In genomic region chr16:57726433-57726947, GRCh38 we compare ENCODE assay signal across 37 cellular contexts. TPM values are rescaled to one million over a fixed set of nuclear protein-coding genes. Genes with fewer than 3 reads are reported as not detected.
"Had no signal": no experiment of that assay in that cellular context is flagged by ENCODE, and none has a peak within 500 bp of the region (broad histone marks: within the 10 kb centered on the region; RNA-seq: fewer than 3 reads in every experiment).

No MANE protein-coding gene starts in this region.

- FAIRE-seq: astrocyte, RCC 7860 had no signal

- H3K4me3 ChIP-seq: adrenal gland, body of pancreas, breast epithelium, MG63, PC-9 had no signal

- H3K27ac ChIP-seq: adrenal gland, body of pancreas, breast epithelium, PC-9, WERI-Rb-1 had no signal

- H3K27me3 ChIP-seq: adrenal gland, body of pancreas, breast epithelium, MG63 had no signal

- H3K36me3 ChIP-seq: adrenal gland, breast epithelium, MG63, WERI-Rb-1 had no signal

- ATAC-seq: activated naive CD4-positive, alpha-beta T cell treated with anti-CD3 and anti-CD28 coated beads, Interleukin-2, amount 50 U/mL, for 72 hours; activated T-cell treated with anti-CD3 and anti-CD28 coated beads, Interleukin-2, amount 50 U/mL, for 72 hours; activated T-helper 17 cell treated with anti-CD3 and anti-CD28 coated beads, Interleukin-2, amount 50 U/mL, for 72 hours; body of pancreas had no signal

- DNase-seq: activated CD4-positive, alpha-beta memory T cell treated with anti-CD3 and anti-CD28 coated beads, Interleukin-2, amount 10 ng/mL, durations not matched to agents 7 days and 5 days; activated CD4-positive, alpha-beta T cell treated with anti-CD3 and anti-CD28 coated beads for 1 hour; activated CD4-positive, alpha-beta T cell treated with anti-CD3 and anti-CD28 coated beads for 48 hours; activated CD4-positive, CD25-positive, alpha-beta regulatory T cell; activated effector memory CD4-positive, alpha-beta T cell treated with anti-CD3 and anti-CD28 coated beads, Interleukin-2, amount 50 U/mL, for 16 hours; activated naive CD4-positive, alpha-beta T cell; activated T-cell treated with anti-CD3 and anti-CD28 coated beads, Interleukin-2, amount 50 U/mL, for 1 hour; activated T-cell treated with anti-CD3 and anti-CD28 coated beads, Interleukin-2, amount 50 U/mL, for 72 hours; adrenal gland; body of pancreas; Kasumi-1; KG1; MG63; NCI-H1048; NCI-H1105 treated with DMSO at 0.1 percent for 48 hours; NCI-H1436 treated with DMSO at 0.1 percent for 48 hours; NCI-H1694 treated with DMSO at 0.1 percent for 48 hours; NCI-H2029; NCI-H345; NCI-H524 treated with DMSO at 0.1 percent for 48 hours; NCI-H748 treated with DMSO at 0.1 percent for 48 hours; NK-92 treated with Interleukin-12 subunit alpha and Interleukin-12 subunit beta, amount 100 ng/mL, for 24 hours; PC-9; Right ventricle myocardium superior; T1000; WERI-Rb-1 had no signal

- H3K9me3 ChIP-seq: adrenal gland, body of pancreas, breast epithelium, MG63 had no signal

- H3K4me2 ChIP-seq: PC-9 had no signal

- H3K4me1 ChIP-seq: adrenal gland, body of pancreas, breast epithelium had no signal

- H2AFZ ChIP-seq: PC-9 had no signal

RNA-seq across cellular contexts. Expression of gene DRC7, which starts 31.9 kb away (rescaled TPM):
- total RNA-seq: activated CD4-positive, alpha-beta memory T cell treated with anti-CD3 and anti-CD28 coated beads, Interleukin-2, amount 10 ng/mL, durations not matched to agents 7 days and 5 days; activated CD8-positive, alpha-beta memory T cell treated with anti-CD3 and anti-CD28 coated beads for 36 hours; activated naive CD4-positive, alpha-beta T cell treated with anti-CD3 and anti-CD28 coated beads, Interleukin-2, amount 50 U/mL, for 72 hours; activated T-helper 17 cell treated with anti-CD3 and anti-CD28 coated beads, Interleukin-2, amount 50 U/mL, for 72 hours; adrenal gland; astrocyte; cardiac septum; NCI-H460; Right ventricle myocardium superior; T-helper 1 cell treated with Interleukin-12 subunit alpha and Interleukin-12 subunit beta and Interleukin-4 antibody, amounts not matched to agents 30 ng/mL and 1 ng/mL, for 36 hours; T-helper 2 cell treated with Interferon-gamma antibody and Interleukin-4, amounts not matched to agents 100 ng/mL and 5 ng/mL, for 36 hours had no signal

RNA-seq across cellular contexts. Expression of gene ADGRG3, which starts 58.4 kb away (rescaled TPM):
- total RNA-seq: activated CD4-positive, alpha-beta memory T cell treated with anti-CD3 and anti-CD28 coated beads, Interleukin-2, amount 10 ng/mL, durations not matched to agents 7 days and 5 days; activated CD8-positive, alpha-beta memory T cell treated with anti-CD3 and anti-CD28 coated beads for 36 hours; activated T-helper 17 cell treated with anti-CD3 and anti-CD28 coated beads, Interleukin-2, amount 50 U/mL, for 72 hours; astrocyte; OCI-LY7; PC-9; T-helper 1 cell treated with Interleukin-12 subunit alpha and Interleukin-12 subunit beta and Interleukin-4 antibody, amounts not matched to agents 30 ng/mL and 1 ng/mL, for 36 hours; T-helper 2 cell treated with Interferon-gamma antibody and Interleukin-4, amounts not matched to agents 100 ng/mL and 5 ng/mL, for 36 hours had no signal
